Comparison of ENCODE assay signal across 1 cellular context in genomic region chr6:108115598-108116058, GRCh38.
A peak's percentile ranks its signal among the peaks of the same experiment; 100 is the strongest.
TF ChIP-seq lines count a peak whose summit lies in the region.

No MANE protein-coding gene starts in this region.

TF ChIP-seq in H1, 55 proteins besides CTCF, POLR2A, EP300 and RAD21:
- peak; percentile 78; the same call in 1 of the 2 replicates for TF ChIP-seq SUZ12 (IDR thresholded peaks at IDR 0.05; ENCODE audit: low read length)
- no peak for TF ChIP-seq CEBPB (IDR thresholded peaks at IDR 0.05; ENCODE audit: low read depth, low read length)
- 0 out of 2 replicates have a peak, but pooled peaks have one; percentile 11 for TF ChIP-seq YY1 (IDR thresholded peaks at IDR 0.05; ENCODE audit: low read depth, low read length)
- no peak for TF ChIP-seq KDM1A (IDR thresholded peaks at IDR 0.05; ENCODE audit: borderline replicate concordance, low read length)
- TF ChIP-seq, protein P1, sequence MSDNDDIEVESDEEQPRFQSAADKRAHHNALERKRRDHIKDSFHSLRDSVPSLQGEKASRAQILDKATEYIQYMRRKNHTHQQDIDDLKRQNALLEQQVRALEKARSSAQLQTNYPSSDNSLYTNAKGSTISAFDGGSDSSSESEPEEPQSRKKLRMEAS (IDR thresholded peaks at IDR 0.05): peak; percentile 36; the same call in 1 of the 2 replicates
- no peak for TF ChIP-seq RFX5 (IDR thresholded peaks at IDR 0.05; ENCODE audit: borderline replicate concordance, low read depth, low read length)
